8 cellular contexts compared by ENCODE assay signal in the genomic region with DNA sequence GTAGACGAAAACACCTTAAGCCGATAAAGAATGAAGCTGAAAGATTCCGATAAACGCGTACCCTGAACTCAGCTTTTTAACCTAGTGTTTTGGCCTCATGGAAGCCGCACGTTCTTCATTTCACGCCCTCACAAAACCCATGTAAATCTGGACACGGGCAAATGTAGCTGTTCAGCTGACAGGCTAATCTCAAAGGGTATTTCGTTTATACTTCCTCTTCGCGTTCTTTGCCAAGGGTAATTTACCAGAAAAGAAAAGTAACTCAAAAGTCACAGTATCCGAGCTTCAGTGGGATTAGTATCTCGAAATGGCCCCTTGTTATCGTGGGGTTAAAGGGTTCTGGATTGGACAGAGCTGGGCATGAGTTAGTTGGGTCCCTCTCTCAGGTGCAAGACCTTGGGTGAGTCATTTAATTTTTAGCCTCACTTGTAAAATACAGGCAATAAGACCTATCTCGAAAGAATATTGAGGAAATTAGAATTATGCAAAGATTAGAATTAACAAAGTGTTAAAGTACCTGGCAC. TPM values are rescaled to one million over a fixed set of nuclear protein-coding genes. Genes with fewer than 3 reads are reported as not detected.
DNase-seq lines count a peak whose midpoint lies in the region; ATAC-seq and TF ChIP-seq lines count a peak whose summit lies in the region.

No MANE protein-coding gene starts in this region.

- H3K9ac ChIP-seq in colonic mucosa (ENCODE audit: low read depth in 2 of 2, low read length in 2 of 2) = peak overlapping the region; percentile 99

- H3K27me3 Mint-ChIP-seq in activated T-cell treated with anti-CD3 and anti-CD28 coated beads, Interleukin-2, amount 50 U/mL, for 72 hours (ENCODE audit: low read depth) = no peaks in the 10 kb centered on the region
- H3K27me3 Mint-ChIP-seq in nephron (ENCODE audit: low read depth) = peaks cover 8% of the 10 kb centered on the region

- no peak for ATAC-seq in activated T-cell treated with anti-CD3 and anti-CD28 coated beads, Interleukin-2, amount 50 U/mL, for 72 hours (replicated peaks in 1 of 2)

- no peaks in the 10 kb centered on the region for H3K9me3 ChIP-seq in colonic mucosa

- peaks cover 52% of the 10 kb centered on the region for H3K4me1 Mint-ChIP-seq in activated T-cell treated with anti-CD3 and anti-CD28 coated beads, Interleukin-2, amount 50 U/mL, for 72 hours (ENCODE audit: low read depth)
- peaks cover 32% of the 10 kb centered on the region for H3K4me1 Mint-ChIP-seq in nephron

- H3K4me3 ChIP-seq in colonic mucosa = peak overlapping the region; percentile 85

- peaks cover 9 to 13% of the 10 kb centered on the region in 2 donors for H3K36me3 Mint-ChIP-seq in activated T-cell treated with anti-CD3 and anti-CD28 coated beads, Interleukin-2, amount 50 U/mL, for 72 hours (ENCODE audit: insufficient read depth in 2 of 2)
- H3K36me3 Mint-ChIP-seq in nephron (ENCODE audit: low read depth) = no peaks in the 10 kb centered on the region

- peak overlapping the region; percentile 99 for H3K27ac Mint-ChIP-seq in activated T-cell treated with anti-CD3 and anti-CD28 coated beads, Interleukin-2, amount 50 U/mL, for 72 hours
- H3K27ac Mint-ChIP-seq in nephron = peak overlapping the region; percentile 99 to 100 (median 99)

- DNase-seq in activated T-cell treated with anti-CD3 and anti-CD28 coated beads, Interleukin-2, amount 50 U/mL, for 72 hours = no peak
- DNase-seq in activated T-cell treated with anti-CD3 and anti-CD28 coated beads, Interleukin-2, amount 50 U/mL, for 1 hour = no peak
- peak; percentile 63 for DNase-seq in KG1 (lab: John Stamatoyannopoulos, UW)
- DNase-seq in colonic mucosa = no peak
- no peak for DNase-seq in NCI-H69 (lab: John Stamatoyannopoulos, UW)
- no peak for DNase-seq in iPS-NIHi7 (ENCODE audit: extremely low spot score)
- DNase-seq in NCI-H82 treated with DMSO at 0.1 percent for 48 hours (lab: John Stamatoyannopoulos, UW; ENCODE audit: unreplicated experiment) = no peak

- peak overlapping the region; percentile 98 for H3K27ac ChIP-seq in colonic mucosa

- intact Hi-C loops in colonic mucosa (cut with DNase I) = no loop called here

- peak overlapping the region; percentile 98 to 100 for H3K4me3 Mint-ChIP-seq in activated T-cell treated with anti-CD3 and anti-CD28 coated beads, Interleukin-2, amount 50 U/mL, for 72 hours
- peak overlapping the region; percentile 98 to 100 (median 98) for H3K4me3 Mint-ChIP-seq in nephron

- H3K27me3 ChIP-seq in colonic mucosa = no peaks in the 10 kb centered on the region

- H3K9me3 Mint-ChIP-seq in activated T-cell treated with anti-CD3 and anti-CD28 coated beads, Interleukin-2, amount 50 U/mL, for 72 hours = no peaks in the 10 kb centered on the region
- no peaks in the 10 kb centered on the region for H3K9me3 Mint-ChIP-seq in nephron

- no peak for TF ChIP-seq CTCF in colonic mucosa (IDR thresholded peaks at IDR 0.05)
- TF ChIP-seq CTCF in nephron (IDR thresholded peaks at IDR 0.05; ENCODE audit: unreplicated experiment in 3 of 3) = no peak

- H3K36me3 ChIP-seq in colonic mucosa = no peaks in the 10 kb centered on the region

- H3K4me1 ChIP-seq in colonic mucosa = peaks cover 19% of the 10 kb centered on the region

RNA-seq across cellular contexts. Expression of a gene that starts 0.8 kb away (rescaled TPM):
- total RNA-seq in activated T-cell treated with anti-CD3 and anti-CD28 coated beads, Interleukin-2, amount 50 U/mL, for 72 hours = 100 to 1,000 TPM; 272 to 296 TPM
- total RNA-seq in colonic mucosa = 100 to 1,000 TPM; 644 to 833 TPM

RNA-seq across cellular contexts. Expression of a gene that starts 22.0 kb away (rescaled TPM):
- total RNA-seq in activated T-cell treated with anti-CD3 and anti-CD28 coated beads, Interleukin-2, amount 50 U/mL, for 72 hours = not detected
- total RNA-seq in colonic mucosa = under 1 TPM; 0.21 to 0.47 TPM
